In genomic region chr17:17835415-17836249, GRCh38 we compare ENCODE assay signal across 8 cellular contexts. TPM values are rescaled to one million over a fixed set of nuclear protein-coding genes. Genes with fewer than 3 reads are reported as not detected.
DNase-seq lines count a peak whose midpoint lies in the region; ATAC-seq and TF ChIP-seq lines count a peak whose summit lies in the region.

No MANE protein-coding gene starts in this region.

- H3K4me3 ChIP-seq in GM12865 (ENCODE audit: low read depth, low read length) = peak overlapping the region; percentile 80
- peak overlapping the region; percentile 80 for H3K4me3 ChIP-seq in SU-DHL-6 (ENCODE audit: insufficient read depth, low read length, poor library complexity, severe bottlenecking)
- H3K4me3 ChIP-seq in fibroblast of mammary gland (ENCODE audit: control insufficient read depth, low read depth, low read length) = peak overlapping the region; percentile 74
- H3K4me3 ChIP-seq in psoas muscle = peak overlapping the region; percentile 88

- no peaks in the 10 kb centered on the region for H3K9me3 ChIP-seq in SU-DHL-6 (ENCODE audit: insufficient read depth, low read length)
- H3K9me3 ChIP-seq in psoas muscle = no peaks in the 10 kb centered on the region

- H3K36me3 ChIP-seq in SU-DHL-6 (ENCODE audit: low read length) (no peaks in the 10 kb centered on the region), psoas muscle (ENCODE audit: insufficient read depth in 1 of 2, low read depth in 1 of 2) (no peaks in the 10 kb centered on the region)

- 18 to 27% (median 21%) methylated on average over 25 of the region's 25 CpGs for WGBS in psoas muscle, 3 donors

- peak overlapping the region; percentile 89 for H3K9ac ChIP-seq in SU-DHL-6 (ENCODE audit: low read length)

- no peaks in the 10 kb centered on the region for H3K9me2 ChIP-seq in SU-DHL-6 (replicated peaks; ENCODE audit: insufficient read depth, low read length)

- ATAC-seq in psoas muscle = peak in 3 of 4 donors; percentile 0 to 1 (median 0)
- ATAC-seq in HG03196 (IDR thresholded peaks at IDR 0.05; ENCODE audit: unreplicated experiment) = no peak
- ATAC-seq in HG03039 (IDR thresholded peaks at IDR 0.05; ENCODE audit: unreplicated experiment) = no peak

- intact Hi-C loops in psoas muscle (cut with DNase I) = loop anchor here in 1 of 2 donors (2.0 kb wide), 1 partner anchor 13 kb away; no protein-coding TSS in a partner anchor

- H3K27me3 ChIP-seq in SU-DHL-6 (ENCODE audit: low read length) (no peaks in the 10 kb centered on the region), psoas muscle (ENCODE audit: insufficient read depth in 3 of 3, low read length in 2 of 3) (no peaks in the 10 kb centered on the region)

- no peak overlapping the region for H2AFZ ChIP-seq in SU-DHL-6 (ENCODE audit: low read depth, low read length, severe bottlenecking)

- no peak for TF ChIP-seq CTCF in GM12865 (IDR thresholded peaks at IDR 0.05; ENCODE audit: insufficient read depth, low read depth, low read length, missing control alignments)
- TF ChIP-seq CTCF in SU-DHL-6 (IDR thresholded peaks at IDR 0.05; ENCODE audit: insufficient read depth, low read length, poor library complexity, severe bottlenecking) = no peak
- no peak for TF ChIP-seq CTCF in fibroblast of mammary gland (conservative IDR thresholded peaks at IDR 0.05; ENCODE audit: control insufficient read depth, insufficient read depth, low read depth, low read length)
- no peak for TF ChIP-seq CTCF in psoas muscle (IDR thresholded peaks at IDR 0.05)

- H4K20me1 ChIP-seq in SU-DHL-6 (ENCODE audit: low read depth, low read length) = no peaks in the 10 kb centered on the region

- H3K4me1 ChIP-seq in psoas muscle = peaks cover 55% of the 10 kb centered on the region

- peaks cover 41% of the 10 kb centered on the region for H3K79me2 ChIP-seq in SU-DHL-6 (ENCODE audit: insufficient read depth, low read length)

- peak overlapping the region; percentile 76 for H3K4me2 ChIP-seq in SU-DHL-6 (ENCODE audit: low read depth, low read length, poor library complexity, severe bottlenecking)

- DNase-seq in GM12865 (ENCODE audit: low read depth) (no peak), fibroblast of mammary gland (ENCODE audit: low read depth) (no peak), psoas muscle (no peak), globus pallidus (ENCODE audit: low spot score) (no peak)
- no peak for DNase-seq in activated CD4-positive, CD25-positive, alpha-beta regulatory T cell (lab: John Stamatoyannopoulos, UW)

- H3K27ac ChIP-seq in SU-DHL-6 (ENCODE audit: low read depth, low read length) = peak overlapping the region; percentile 67
- peak overlapping the region; percentile 100 for H3K27ac ChIP-seq in psoas muscle

- peaks cover 23% of the 10 kb centered on the region for H3F3A ChIP-seq in SU-DHL-6 (ENCODE audit: insufficient read depth)

RNA-seq across cellular contexts. Expression of gene SREBF1, which starts 1.2 kb away (rescaled TPM):
- 10 to 100 TPM; 16.1 to 43.0 (median 31.1) TPM for total RNA-seq in psoas muscle
- 10 to 100 TPM in 2 of 3 donors, 1 to 10 TPM in 1; 6.2 to 19.2 (median 17.7) TPM for polyA plus RNA-seq in psoas muscle

Comparison
In these comparisons a context has a peak if more than half of its experiments do, and no peak if none do; other contexts are left out.
1. ATAC-seq: peak in psoas muscle (3 of 4); none in HG03196 (single experiment) and HG03039 (single experiment).
2. Peak in every context shown above with its lines, with median percentiles within 50 percentile points of each other: H3K4me3 ChIP-seq.